Comparison of ENCODE assay signal across 8 cellular contexts in genomic region chr2:20661028-20661980, GRCh38. TPM values are rescaled to one million over a fixed set of nuclear protein-coding genes. Genes with fewer than 3 reads are reported as not detected.
A peak's percentile ranks its signal among the peaks of the same experiment; 100 is the strongest.
DNase-seq lines count a peak whose midpoint lies in the region; ATAC-seq, FAIRE-seq and TF ChIP-seq lines count a peak whose summit lies in the region.

No MANE protein-coding gene starts in this region.

- no peaks in the 10 kb centered on the region for H3K9me3 ChIP-seq in HepG2 (ENCODE audit: low read length)

- POLR2A ChIA-PET in activated CD4-positive, alpha-beta T cell treated with anti-CD3 and anti-CD28 coated beads for 36 hours (lab: Charles Lee), result interaction anchor here (0.9 kb wide), 1 partner anchor 302 kb away, joined by 9 read pairs; no protein-coding TSS in a partner anchor
- POLR2A ChIA-PET in HepG2 (lab: Yijun Ruan, JAX), result interaction anchor here (1.2 to 8.5 kb wide), 3 partner anchors 10 to 338 kb away, joined by 4 to 216 read pairs (median 23); partner anchors contain the start of gene HS1BP3

- peak; percentile 97 for TF ChIP-seq RAD21 in HepG2 (CRISPR knock-in tag; IDR thresholded peaks at IDR 0.05)

- 13% methylated on average over 7 of the region's 9 CpGs for WGBS in HepG2 (ENCODE audit: low lambda C conversion rate)

- CTCF ChIA-PET in activated CD4-positive, alpha-beta T cell treated with anti-CD3 and anti-CD28 coated beads for 36 hours (lab: Charles Lee), result interaction anchor here (0.5 to 5.6 kb wide), 35 partner anchors 9 to 656 kb away, joined by 3 to 100 read pairs (median 4); partner anchors contain the start of genes HS1BP3 and RHOB
- CTCF ChIA-PET in HepG2 (lab: Yijun Ruan, JAX; ENCODE audit: low intra/inter-chr PET ratio, low total read pairs), result interaction anchor here (0.6 to 3.2 kb wide), 6 partner anchors 15 to 302 kb away, joined by 3 to 61 read pairs (median 6); no protein-coding TSS in a partner anchor

- no peaks in the 10 kb centered on the region for H3K79me2 ChIP-seq in HepG2 (ENCODE audit: insufficient read depth, low read length)

- peaks cover 42% of the 10 kb centered on the region for H3K27me3 Mint-ChIP-seq in activated CD4-positive, alpha-beta T cell treated with anti-CD3 and anti-CD28 coated beads for 36 hours

- peaks cover 38% of the 10 kb centered on the region for H3K4me1 ChIP-seq in HepG2 (ENCODE audit: insufficient read depth, low read length)

- no peaks in the 10 kb centered on the region for H3K36me3 Mint-ChIP-seq in activated CD4-positive, alpha-beta T cell treated with anti-CD3 and anti-CD28 coated beads for 36 hours (ENCODE audit: low read depth)

- no peaks in the 10 kb centered on the region for H3K9me3 Mint-ChIP-seq in activated CD4-positive, alpha-beta T cell treated with anti-CD3 and anti-CD28 coated beads for 36 hours (ENCODE audit: low read depth)

- peak; percentile 47 for ATAC-seq in GM18505 (IDR thresholded peaks at IDR 0.05; ENCODE audit: unreplicated experiment)
- ATAC-seq in HG02981 (IDR thresholded peaks at IDR 0.05; ENCODE audit: unreplicated experiment), result peak; percentile 59
- peak; percentile 79 for ATAC-seq in activated CD4-positive, alpha-beta T cell treated with anti-CD3 and anti-CD28 coated beads for 36 hours
- ATAC-seq in HepG2, result peak; percentile 38

- peaks cover 6% of the 10 kb centered on the region for H3K4me1 Mint-ChIP-seq in activated CD4-positive, alpha-beta T cell treated with anti-CD3 and anti-CD28 coated beads for 36 hours

- H3K36me3 ChIP-seq in HepG2 (replicated peaks in 1 of 2; ENCODE audit: control insufficient read depth in 1 of 2, insufficient read depth in 2 of 2, low read length in 2 of 2), result no peaks in the 10 kb centered on the region

- BruUV-seq in HepG2 (replicated peaks; lab: Mats Ljungman, UMichigan), result no TSS peak

- TF ChIP-seq POLR2A in GM18505 (IDR thresholded peaks at IDR 0.05; ENCODE audit: borderline replicate concordance, extremely low read depth, insufficient read depth, insufficient read length) (no peak), HepG2 (IDR thresholded peaks at IDR 0.05; ENCODE audit: insufficient read depth in 1 of 2, low read depth in 2 of 2, low read length in 2 of 2) (no peak)

- DNase-seq in AG08395 (ENCODE audit: low spot score) (peak; percentile 88), NCI-H2171 treated with DMSO at 0.1 percent for 48 hours (lab: John Stamatoyannopoulos, UW) (peak; percentile 76), dedifferentiated amniotic fluid mesenchymal stem cell (ENCODE audit: extremely low spot score) (peak; percentile 63), HepG2 (ENCODE audit: low spot score) (peak; percentile 78)
- peak; percentile 77 for DNase-seq in activated CD4-positive, alpha-beta T cell treated with anti-CD3 and anti-CD28 coated beads for 36 hours
- peak; percentile 46 for DNase-seq in stimulated activated CD8-positive, alpha-beta memory T cell treated with anti-CD3 and anti-CD28 coated beads, Interleukin-12 subunit alpha, Interleukin-12 subunit beta, amount 100 ng/mL, for 1 hour (ENCODE audit: low read depth)

- peak overlapping the region; percentile 41 for H3K4me2 ChIP-seq in HepG2 (ENCODE audit: low read depth, low read length)

- peak overlapping the region in 1 of 3 experiments; percentile 15; a peak in 1 of 6 replicates for H3K4me3 ChIP-seq in HepG2 (replicated peaks in 1 of 3; ENCODE audit: insufficient read depth in 1 of 3, low read depth in 2 of 3, low read length in 3 of 3)

- no peak overlapping the region for H3K9ac ChIP-seq in HepG2 (ENCODE audit: insufficient read depth, low read depth, low read length)

- H2AFZ ChIP-seq in HepG2 (ENCODE audit: low read length), result no peak overlapping the region

- intact Hi-C loops in activated CD4-positive, alpha-beta T cell treated with anti-CD3 and anti-CD28 coated beads for 36 hours (cut with DNase I, micrococcal nuclease), result loop anchor here (1.0 to 10.0 kb wide), 7 partner anchors 121 to 656 kb away; partner anchors contain the start of gene LDAH (in 1 of the 2)
- intact Hi-C loops in HepG2 (cut with micrococcal nuclease; ENCODE audit: unreplicated experiment), result loop anchor here (1.0 to 10.0 kb wide), 4 partner anchors 15 to 653 kb away; no protein-coding TSS in a partner anchor

- H4K20me1 ChIP-seq in HepG2 (ENCODE audit: insufficient read depth, low read length), result no peaks in the 10 kb centered on the region

- no peak overlapping the region for H3K4me3 Mint-ChIP-seq in activated CD4-positive, alpha-beta T cell treated with anti-CD3 and anti-CD28 coated beads for 36 hours

- TF ChIP-seq EP300 in HepG2 (IDR thresholded peaks at IDR 0.05; ENCODE audit: low read depth in 2 of 2, low read length in 2 of 2) (no peak), HepG2 (CRISPR knock-in tag; IDR thresholded peaks at IDR 0.05; ENCODE audit: borderline replicate concordance) (no peak)

- in situ Hi-C loops in HepG2 (cut with HindIII; ENCODE audit: extremely low pct_ligation_motif_present, low pct_unique_long_range_greater_than_20kb), result loop anchor here (10.0 to 25.0 kb wide), 2 partner anchors 301 to 503 kb away; no protein-coding TSS in a partner anchor

- H3K27ac Mint-ChIP-seq in activated CD4-positive, alpha-beta T cell treated with anti-CD3 and anti-CD28 coated beads for 36 hours, result no peak overlapping the region

- H3K27ac ChIP-seq in HepG2 (ENCODE audit: extremely low read length, insufficient read depth, low read length), result no peak overlapping the region

- peak; percentile 94 for FAIRE-seq in HepG2 (lab: Jason Lieb, UNC)

- H3K27me3 ChIP-seq in HepG2 (ENCODE audit: control insufficient read depth in 1 of 2, insufficient read depth in 2 of 2, low read length in 2 of 2), result peaks cover 26 to 66% of the 10 kb centered on the region in 2 experiments; a peak in 4 of 5 replicates

- TF ChIP-seq CTCF in HepG2 (CRISPR knock-in tag; IDR thresholded peaks at IDR 0.05), result peak; percentile 99

TF ChIP-seq in HepG2, 621 proteins besides CTCF, POLR2A, EP300 and RAD21 (continues in another document):
- TF ChIP-seq SOX13 (IDR thresholded peaks at IDR 0.05) (no peak), SOX13 (CRISPR knock-in tag; conservative IDR thresholded peaks at IDR 0.05 in 1 of 2, IDR thresholded peaks at IDR 0.05 in 1 of 2) (peak in 1 of 2 experiments; percentile 18; a peak in 1 of 4 replicates), KDM3A (CRISPR knock-in tag; IDR thresholded peaks at IDR 0.05; ENCODE audit: low read depth) (peak; percentile 32; the same call in 1 of the 2 replicates), KLF11 (CRISPR knock-in tag; IDR thresholded peaks at IDR 0.05) (0 out of 2 replicates have a peak, but pooled peaks have one; percentile 38), ZNF879 (CRISPR knock-in tag; IDR thresholded peaks at IDR 0.05) (no peak)

RNA-seq across cellular contexts. Expression of gene GDF7, which starts 5.6 kb away (rescaled TPM):
- under 1 TPM in 1 of 2 experiments, not detected in 1; 0.02 TPM for total RNA-seq in activated CD4-positive, alpha-beta T cell treated with anti-CD3 and anti-CD28 coated beads for 36 hours
- 10.2 and 15.0 TPM in 2 replicates for total RNA-seq in HepG2 (2016; rRNA removed; fragmentation: Illumina TruSeq; extraction: Trizol)
- 1.6 and 1.8 TPM in 2 replicates for total RNA-seq in HepG2 (2016; cell fraction: cytosol; rRNA removed; fragmentation: Illumina TruSeq; extraction: Trizol; ENCODE audit: low read depth)
- 9.2 and 15.1 TPM in 2 replicates for total RNA-seq in HepG2 (2016; cell fraction: insoluble cytoplasmic fraction; rRNA removed; fragmentation: Illumina TruSeq; extraction: Trizol)
- 5.3 and 5.6 TPM in 2 replicates for total RNA-seq in HepG2 (2016; cell fraction: membrane; rRNA removed; fragmentation: Illumina TruSeq; extraction: Trizol)
- 16.7 and 18.1 TPM in 2 replicates for total RNA-seq in HepG2 (2016; cell fraction: nucleus; rRNA removed; fragmentation: Illumina TruSeq; extraction: Trizol)
- 1.6 and 3.0 TPM in 2 replicates for polyA plus RNA-seq in HepG2 (2011; rRNA removed)
- 1.5 and 1.9 TPM in 2 replicates for polyA plus RNA-seq in HepG2 (2011; cell fraction: cytosol; rRNA removed)
- 6.3 and 9.6 TPM in 2 replicates for polyA plus RNA-seq in HepG2 (2011; cell fraction: nucleus; rRNA removed)
- 4.5 and 5.8 TPM in 2 replicates for polyA plus RNA-seq in HepG2 (2012)
- polyA plus RNA-seq in HepG2 (2016; cell fraction: cytosol; fragmentation: Illumina TruSeq; extraction: Trizol; ENCODE audit: low read depth), result 0.75 and 0.80 TPM in 2 replicates
- 5.6 and 5.9 TPM in 2 replicates for polyA plus RNA-seq in HepG2 (2016; cell fraction: insoluble cytoplasmic fraction; fragmentation: Illumina TruSeq; extraction: Trizol; ENCODE audit: low read depth)
- polyA plus RNA-seq in HepG2 (2016; cell fraction: membrane; fragmentation: Illumina TruSeq; extraction: Trizol; ENCODE audit: low read depth), result 2.3 and 2.7 TPM in 2 replicates
- 19.8 and 21.2 TPM in 2 replicates for polyA plus RNA-seq in HepG2 (2016; cell fraction: nucleus; fragmentation: Illumina TruSeq; extraction: Trizol; ENCODE audit: insufficient read depth, low read depth)
- polyA minus RNA-seq in HepG2 (2011; rRNA and poly(A)+ RNA removed; ENCODE audit: low replicate concordance), result 5.0 TPM in 1 of 2 replicates, not detected in the other
- polyA minus RNA-seq in HepG2 (2011; cell fraction: cytosol; rRNA and poly(A)+ RNA removed), result 2.5 and 4.1 TPM in 2 replicates
- 2.4 and 4.5 TPM in 2 replicates for polyA minus RNA-seq in HepG2 (2011; cell fraction: nucleus; rRNA and poly(A)+ RNA removed)

RNA-seq across cellular contexts. Expression of gene HS1BP3, which starts 10.4 kb away (rescaled TPM):
- total RNA-seq in activated CD4-positive, alpha-beta T cell treated with anti-CD3 and anti-CD28 coated beads for 36 hours, result 1 to 10 TPM; 6.2 to 7.1 TPM
- 22.0 and 22.8 TPM in 2 replicates for total RNA-seq in HepG2 (2016; rRNA removed; fragmentation: Illumina TruSeq; extraction: Trizol)
- 4.7 and 4.9 TPM in 2 replicates for total RNA-seq in HepG2 (2016; cell fraction: cytosol; rRNA removed; fragmentation: Illumina TruSeq; extraction: Trizol; ENCODE audit: low read depth)
- total RNA-seq in HepG2 (2016; cell fraction: insoluble cytoplasmic fraction; rRNA removed; fragmentation: Illumina TruSeq; extraction: Trizol), result 18.5 and 23.5 TPM in 2 replicates
- total RNA-seq in HepG2 (2016; cell fraction: membrane; rRNA removed; fragmentation: Illumina TruSeq; extraction: Trizol), result 12.9 and 13.2 TPM in 2 replicates
- 16.8 and 19.0 TPM in 2 replicates for total RNA-seq in HepG2 (2016; cell fraction: nucleus; rRNA removed; fragmentation: Illumina TruSeq; extraction: Trizol)
- polyA plus RNA-seq in HepG2 (2011; rRNA removed), result 15.2 and 17.3 TPM in 2 replicates
- 9.2 and 11.9 TPM in 2 replicates for polyA plus RNA-seq in HepG2 (2011; cell fraction: cytosol; rRNA removed)
- polyA plus RNA-seq in HepG2 (2011; cell fraction: nucleus; rRNA removed), result 20.1 and 23.4 TPM in 2 replicates
- 13.4 and 14.5 TPM in 2 replicates for polyA plus RNA-seq in HepG2 (2012)
- polyA plus RNA-seq in HepG2 (2016; cell fraction: cytosol; fragmentation: Illumina TruSeq; extraction: Trizol; ENCODE audit: low read depth), result 5.3 and 5.4 TPM in 2 replicates
- 19.1 and 22.3 TPM in 2 replicates for polyA plus RNA-seq in HepG2 (2016; cell fraction: insoluble cytoplasmic fraction; fragmentation: Illumina TruSeq; extraction: Trizol; ENCODE audit: low read depth)
- 8.7 and 10.7 TPM in 2 replicates for polyA plus RNA-seq in HepG2 (2016; cell fraction: membrane; fragmentation: Illumina TruSeq; extraction: Trizol; ENCODE audit: low read depth)
- 19.4 and 22.9 TPM in 2 replicates for polyA plus RNA-seq in HepG2 (2016; cell fraction: nucleus; fragmentation: Illumina TruSeq; extraction: Trizol; ENCODE audit: insufficient read depth, low read depth)
- polyA minus RNA-seq in HepG2 (2011; rRNA and poly(A)+ RNA removed; ENCODE audit: low replicate concordance), result 14.3 and 29.5 TPM in 2 replicates
- polyA minus RNA-seq in HepG2 (2011; cell fraction: cytosol; rRNA and poly(A)+ RNA removed), result 11.9 and 13.8 TPM in 2 replicates
- 28.6 and 28.8 TPM in 2 replicates for polyA minus RNA-seq in HepG2 (2011; cell fraction: nucleus; rRNA and poly(A)+ RNA removed)
